19 cellular contexts compared by ENCODE assay signal in genomic region chr16:83577201-83577600, GRCh38.
"Had no signal": no experiment of that assay in that cellular context is flagged by ENCODE, and none has a peak within 500 bp of the region (broad histone marks: within the 10 kb centered on the region; RNA-seq: fewer than 3 reads in every experiment).

No MANE protein-coding gene starts in this region.

- DNase-seq: KBM-7, MV-4-11, NCI-H1048, NCI-H1105, NCI-H1417, NCI-H1436 treated with DMSO at 0.1 percent for 48 hours, NCI-H1694, NCI-H187 treated with DMSO at 0.1 percent for 48 hours, NCI-H2029 treated with DMSO at 0.1 percent for 48 hours, NCI-H2171, NCI-H226, NCI-H446, NCI-H510A, NCI-H524 treated with DMSO at 0.1 percent for 48 hours, Right ventricle myocardium superior, RPMI8226, SIG-M5, SK-N-SH, SW 1271 had no signal
